Comparison of ENCODE assay signal across 1 cellular context in genomic region chr6:52285174-52286068, GRCh38.
TF ChIP-seq lines count a peak whose summit lies in the region.

No MANE protein-coding gene starts in this region.

TF ChIP-seq in K562, 482 proteins besides CTCF, POLR2A, EP300 and RAD21 (continued from another document and continues in another):
- TF ChIP-seq NKRF (IDR thresholded peaks at IDR 0.05; ENCODE audit: borderline replicate concordance) (no peak), ZNF263 (CRISPR knock-in tag; IDR thresholded peaks at IDR 0.05; ENCODE audit: borderline replicate concordance) (no peak), MCM5 (IDR thresholded peaks at IDR 0.05; ENCODE audit: low read depth) (no peak), MED1 (CRISPR knock-in tag; IDR thresholded peaks at IDR 0.05; ENCODE audit: borderline replicate concordance) (no peak), HNRNPH1 (optimal IDR thresholded peaks at IDR 0.05; ENCODE audit: low read depth, low read length) (no peak), CBX5 (IDR thresholded peaks at IDR 0.05; ENCODE audit: borderline replicate concordance, low read depth) (no peak), ZNF41 (CRISPR knock-in tag; conservative IDR thresholded peaks at IDR 0.05) (no peak), ZEB2 (IDR thresholded peaks at IDR 0.05) (0 out of 2 replicates have a peak, but pooled peaks have one; percentile 54), ZNF589 (CRISPR knock-in tag; IDR thresholded peaks at IDR 0.05; ENCODE audit: low read depth) (no peak), SNIP1 (IDR thresholded peaks at IDR 0.05; ENCODE audit: low read depth) (no peak), NR1H2 (CRISPR knock-in tag; IDR thresholded peaks at IDR 0.05) (no peak), USF2 (CRISPR knock-in tag; IDR thresholded peaks at IDR 0.05) (no peak), SNRNP70 (optimal IDR thresholded peaks at IDR 0.05; ENCODE audit: low read depth, low read length) (no peak), RNF2 (IDR thresholded peaks at IDR 0.05) (no peak), KDM1A (IDR thresholded peaks at IDR 0.05) (peak; percentile 32 to 60; a peak in 1 of 4 replicates), PRMT5 (CRISPR knock-in tag; IDR thresholded peaks at IDR 0.05) (no peak), NR4A1 (CRISPR knock-in tag; IDR thresholded peaks at IDR 0.05) (no peak), NR4A1 (tag; IDR thresholded peaks at IDR 0.05) (no peak), ZNF12 (CRISPR knock-in tag; IDR thresholded peaks at IDR 0.05) (no peak), ILF3 (IDR thresholded peaks at IDR 0.05; ENCODE audit: borderline replicate concordance) (no peak), E2F5 (CRISPR knock-in tag; IDR thresholded peaks at IDR 0.05) (no peak), TCF7L2 (IDR thresholded peaks at IDR 0.05; ENCODE audit: low read depth, low read length) (no peak), ATF3 (IDR thresholded peaks at IDR 0.05) (no peak), ATF3 (CRISPR knock-in tag; conservative IDR thresholded peaks at IDR 0.05) (no peak), HMBOX1 (IDR thresholded peaks at IDR 0.05) (0 out of 2 replicates have a peak, but pooled peaks have one; percentile 21), BRD9 (IDR thresholded peaks at IDR 0.05; ENCODE audit: low read depth, partially characterized antibody) (peak; percentile 34), ZNF592 (IDR thresholded peaks at IDR 0.05) (0 out of 2 replicates have a peak, but pooled peaks have one; percentile 59), MYBL2 (IDR thresholded peaks at IDR 0.05; ENCODE audit: low read depth) (peak; percentile 57; the same call in 1 of the 2 replicates), MYBL2 (CRISPR knock-in tag; IDR thresholded peaks at IDR 0.05; ENCODE audit: borderline replicate concordance) (no peak), ZBTB33 (CRISPR knock-in tag; IDR thresholded peaks at IDR 0.05) (no peak), ZNF253 (CRISPR knock-in tag; conservative IDR thresholded peaks at IDR 0.05) (no peak), GABPA (tag; conservative IDR thresholded peaks at IDR 0.05; ENCODE audit: low read depth) (no peak), CREB3 (tag; conservative IDR thresholded peaks at IDR 0.05; ENCODE audit: low read depth) (no peak), FOXJ2 (tag; IDR thresholded peaks at IDR 0.05) (0 out of 2 replicates have a peak, but pooled peaks have one; percentile 35), MEIS2 (IDR thresholded peaks at IDR 0.05; ENCODE audit: partially characterized antibody) (no peak), KAT2B (IDR thresholded peaks at IDR 0.05; ENCODE audit: low read depth, low read length) (no peak), MTF1 (CRISPR knock-in tag; IDR thresholded peaks at IDR 0.05; ENCODE audit: borderline replicate concordance) (no peak), HMGN3 (IDR thresholded peaks at IDR 0.05; ENCODE audit: borderline replicate concordance, extremely low read depth, insufficient read length, low read depth, low read length) (no peak), ZBTB8A (IDR thresholded peaks at IDR 0.05; ENCODE audit: partially characterized antibody) (no peak), ZNF644 (tag; IDR thresholded peaks at IDR 0.05; ENCODE audit: low read depth) (0 out of 2 replicates have a peak, but pooled peaks have one; percentile 44), HBP1 (CRISPR knock-in tag; IDR thresholded peaks at IDR 0.05) (no peak), ELF4 (CRISPR knock-in tag; IDR thresholded peaks at IDR 0.05) (no peak), SMARCA4 (IDR thresholded peaks at IDR 0.05) (0 out of 2 replicates have a peak, but pooled peaks have one; percentile 51), PHF20 (IDR thresholded peaks at IDR 0.05; ENCODE audit: partially characterized antibody) (no peak), PHB2 (IDR thresholded peaks at IDR 0.05; ENCODE audit: low read depth) (no peak), CBX8 (IDR thresholded peaks at IDR 0.05; ENCODE audit: borderline replicate concordance, extremely low read depth, low read depth, low read length, poor library complexity, severe bottlenecking) (no peak), ZNF384 (IDR thresholded peaks at IDR 0.05; ENCODE audit: low read depth, low read length) (peak; percentile 89), NCOA4 (IDR thresholded peaks at IDR 0.05; ENCODE audit: partially characterized antibody) (no peak), FOXA3 (CRISPR knock-in tag; conservative IDR thresholded peaks at IDR 0.05 in 1 of 2, IDR thresholded peaks at IDR 0.05 in 1 of 2) (peak in 1 of 2 experiments; percentile 17; a peak in 1 of 4 replicates), MAFF (IDR thresholded peaks at IDR 0.05; ENCODE audit: low read length) (no peak), DPF2 (IDR thresholded peaks at IDR 0.05) (peak; percentile 35; the same call in 1 of the 2 replicates), ZZZ3 (IDR thresholded peaks at IDR 0.05) (no peak), SMAD2 (IDR thresholded peaks at IDR 0.05; ENCODE audit: low read depth, low read length) (no peak), GATA2 (CRISPR knock-in tag; IDR thresholded peaks at IDR 0.05) (no peak), SOX6 (IDR thresholded peaks at IDR 0.05) (no peak), NFIC (IDR thresholded peaks at IDR 0.05) (no peak), IRF9 (tag; IDR thresholded peaks at IDR 0.05) (no peak), MIER1 (IDR thresholded peaks at IDR 0.05; ENCODE audit: low read depth) (no peak)
